ENCODE assay signal across 1 cellular context in genomic region chr2:239912171-239912937, GRCh38.
TF ChIP-seq lines count a peak whose summit lies in the region.

No MANE protein-coding gene starts in this region.

TF ChIP-seq in A549, 52 proteins besides CTCF, POLR2A, EP300 and RAD21 (continued from another document):
- TF ChIP-seq MAZ (IDR thresholded peaks at IDR 0.05; ENCODE audit: borderline replicate concordance, low read depth, low read length): no peak
- TF ChIP-seq ZFP36 (IDR thresholded peaks at IDR 0.05; ENCODE audit: borderline replicate concordance, partially characterized antibody): no peak
- no peak for TF ChIP-seq SMC3 (IDR thresholded peaks at IDR 0.05)
